32 cellular contexts compared by ENCODE assay signal in the genomic region with DNA sequence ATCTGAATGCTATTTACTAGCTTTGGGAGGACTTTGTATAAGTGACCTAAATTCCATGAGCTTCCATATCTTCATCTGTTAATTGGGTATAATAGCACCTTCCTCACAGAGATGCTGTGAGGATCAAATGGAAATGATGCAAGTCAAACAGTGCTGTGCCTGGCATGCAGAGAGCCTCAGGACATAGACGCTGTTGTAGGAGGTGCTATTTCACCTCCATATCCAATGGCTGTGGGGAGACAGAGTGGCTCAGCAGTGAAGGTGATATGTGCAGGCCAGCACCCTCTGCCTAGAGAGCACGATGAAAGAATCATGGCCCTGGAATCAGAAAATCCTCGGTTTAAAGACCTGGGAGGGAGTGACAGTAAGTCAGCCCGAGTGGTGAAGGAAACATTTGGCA.
"Had no signal": no experiment of that assay in that cellular context is flagged by ENCODE, and none has a peak within 500 bp of the region (broad histone marks: within the 10 kb centered on the region; RNA-seq: fewer than 3 reads in every experiment).

No MANE protein-coding gene starts in this region.

- H3K4me2 ChIP-seq: PC-9 had no signal

- H2AFZ ChIP-seq: PC-9 had no signal

- DNase-seq: activated CD4-positive, alpha-beta T cell treated with anti-CD3 and anti-CD28 coated beads, Interleukin-2, amount 10 ng/mL, durations not matched to agents 24 days and 14 days; activated CD4-positive, alpha-beta T cell treated with anti-CD3 and anti-CD28 coated beads, Interleukin-2, amount 50 U/mL, for 4 hours; activated CD8-positive, alpha-beta T cell treated with anti-CD3 and anti-CD28 coated beads for 36 hours; activated gamma-delta T cell; activated naive CD4-positive, alpha-beta T cell treated with anti-CD3 and anti-CD28 coated beads for 36 hours; activated T-cell treated with anti-CD3 and anti-CD28 coated beads, Interleukin-2, amount 50 U/mL, for 1 hour; activated T-cell treated with anti-CD3 and anti-CD28 coated beads, Interleukin-2, amount 50 U/mL, for 72 hours; adrenal gland; body of pancreas; caudate nucleus; cerebellar nuclear complex; Karpas-422; MG63; NCI-H1048; NCI-H1105 treated with DMSO at 0.1 percent for 48 hours; NCI-H1436; NCI-H1694; NCI-H1930; NCI-H345; NCI-H526; NCI-H774; PC-9; SW 1271; T-helper 1 cell; T-helper 2 cell; T-helper 9 cell; WERI-Rb-1 had no signal

- H3K9me3 ChIP-seq: adrenal gland, body of pancreas, breast epithelium, MG63 had no signal

- H3K4me3 Mint-ChIP-seq: activated CD4-positive, alpha-beta T cell treated with anti-CD3 and anti-CD28 coated beads, Interleukin-2, amount 10 ng/mL, durations not matched to agents 24 days and 14 days; activated CD8-positive, alpha-beta T cell treated with anti-CD3 and anti-CD28 coated beads for 36 hours; activated naive CD4-positive, alpha-beta T cell treated with anti-CD3 and anti-CD28 coated beads for 36 hours; activated T-cell treated with anti-CD3 and anti-CD28 coated beads, Interleukin-2, amount 50 U/mL, for 72 hours; activated T-helper 17 cell treated with anti-CD3 and anti-CD28 coated beads, Interleukin-2, amount 50 U/mL, for 72 hours had no signal

- H3K4me3 ChIP-seq: adrenal gland, body of pancreas, breast epithelium, MG63, PC-9 had no signal

- H3K27me3 ChIP-seq: adrenal gland, body of pancreas, breast epithelium, MG63 had no signal

- H3K36me3 Mint-ChIP-seq: activated naive CD4-positive, alpha-beta T cell treated with anti-CD3 and anti-CD28 coated beads, Interleukin-2, amount 50 U/mL, for 72 hours had no signal

- H3K4me1 Mint-ChIP-seq: activated CD4-positive, alpha-beta T cell treated with anti-CD3 and anti-CD28 coated beads, Interleukin-2, amount 10 ng/mL, durations not matched to agents 24 days and 14 days; activated T-helper 17 cell treated with anti-CD3 and anti-CD28 coated beads, Interleukin-2, amount 50 U/mL, for 72 hours had no signal

- H3K36me3 ChIP-seq: adrenal gland, breast epithelium, MG63, WERI-Rb-1 had no signal

- H3K27ac Mint-ChIP-seq: activated CD4-positive, alpha-beta T cell treated with anti-CD3 and anti-CD28 coated beads, Interleukin-2, amount 10 ng/mL, durations not matched to agents 24 days and 14 days; activated CD8-positive, alpha-beta T cell treated with anti-CD3 and anti-CD28 coated beads for 36 hours; activated naive CD4-positive, alpha-beta T cell treated with anti-CD3 and anti-CD28 coated beads for 36 hours; activated naive CD4-positive, alpha-beta T cell treated with anti-CD3 and anti-CD28 coated beads, Interleukin-2, amount 50 U/mL, for 72 hours; activated T-cell treated with anti-CD3 and anti-CD28 coated beads, Interleukin-2, amount 50 U/mL, for 72 hours; activated T-helper 17 cell treated with anti-CD3 and anti-CD28 coated beads, Interleukin-2, amount 50 U/mL, for 72 hours had no signal

- H3K9me3 Mint-ChIP-seq: activated CD4-positive, alpha-beta T cell treated with anti-CD3 and anti-CD28 coated beads, Interleukin-2, amount 10 ng/mL, durations not matched to agents 24 days and 14 days; activated CD8-positive, alpha-beta T cell treated with anti-CD3 and anti-CD28 coated beads for 36 hours; activated naive CD4-positive, alpha-beta T cell treated with anti-CD3 and anti-CD28 coated beads for 36 hours; activated naive CD4-positive, alpha-beta T cell treated with anti-CD3 and anti-CD28 coated beads, Interleukin-2, amount 50 U/mL, for 72 hours; activated T-cell treated with anti-CD3 and anti-CD28 coated beads, Interleukin-2, amount 50 U/mL, for 72 hours; activated T-helper 17 cell treated with anti-CD3 and anti-CD28 coated beads, Interleukin-2, amount 50 U/mL, for 72 hours had no signal

- H3K27ac ChIP-seq: adrenal gland, body of pancreas, breast epithelium, PC-9, RWPE1, WERI-Rb-1 had no signal

- ATAC-seq: activated CD8-positive, alpha-beta T cell treated with anti-CD3 and anti-CD28 coated beads for 36 hours; activated naive CD4-positive, alpha-beta T cell treated with anti-CD3 and anti-CD28 coated beads, Interleukin-2, amount 50 U/mL, for 72 hours; activated T-cell treated with anti-CD3 and anti-CD28 coated beads, Interleukin-2, amount 50 U/mL, for 72 hours; activated T-helper 17 cell treated with anti-CD3 and anti-CD28 coated beads, Interleukin-2, amount 50 U/mL, for 72 hours; body of pancreas; Right ventricle myocardium inferior had no signal

- H3K4me1 ChIP-seq: adrenal gland, body of pancreas, breast epithelium had no signal
